Comparison of ENCODE assay signal across 15 cellular contexts in the genomic region with DNA sequence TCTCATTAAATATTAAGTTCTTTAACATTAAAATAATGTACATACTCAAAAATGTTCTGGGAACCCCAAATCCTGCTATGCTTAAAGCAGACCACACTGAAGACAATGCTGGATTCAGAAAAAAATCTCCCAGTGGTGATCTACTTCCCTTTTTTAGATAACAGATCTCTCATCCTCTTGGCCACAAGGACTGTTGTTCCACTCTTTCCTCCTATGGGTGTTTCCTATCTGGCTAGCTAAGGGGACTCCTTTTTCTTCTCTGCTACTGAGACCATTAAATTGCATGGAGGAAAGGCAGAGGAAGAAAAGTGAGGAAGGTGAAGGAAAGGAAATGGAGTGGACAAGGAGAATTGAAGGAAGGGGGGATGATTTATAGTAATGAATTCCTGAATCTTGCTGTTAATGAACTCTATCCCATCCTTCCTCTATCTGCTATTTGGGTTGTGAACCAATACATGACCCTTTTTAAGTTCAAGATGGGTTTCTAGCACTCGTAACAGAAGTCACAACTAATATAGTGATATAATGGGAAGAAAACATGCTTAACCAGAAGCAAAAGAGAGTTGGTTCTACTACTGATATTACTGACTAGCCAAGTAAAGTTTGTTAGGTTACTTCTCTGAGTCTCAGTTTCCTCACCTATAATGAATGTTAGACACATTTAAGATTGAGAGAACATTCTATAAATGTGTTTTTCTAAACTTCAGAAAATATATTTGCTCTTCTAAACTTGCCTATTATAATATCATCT. TPM values are rescaled to one million over a fixed set of nuclear protein-coding genes. Genes with fewer than 3 reads are reported as not detected.
A peak's percentile ranks its signal among the peaks of the same experiment; 100 is the strongest.
DNase-seq lines count a peak whose midpoint lies in the region; ATAC-seq and TF ChIP-seq lines count a peak whose summit lies in the region.
"Had no signal": no experiment of that assay in that cellular context is flagged by ENCODE, and none has a peak within 500 bp of the region (broad histone marks: within the 10 kb centered on the region; RNA-seq: fewer than 3 reads in every experiment).

No MANE protein-coding gene starts in this region.

- H3K9me3 ChIP-seq in gastrocnemius medialis (no peaks in the 10 kb centered on the region), left lung (no peaks in the 10 kb centered on the region)

- H3K4me3 Mint-ChIP-seq in activated CD4-positive, alpha-beta T cell treated with anti-CD3 and anti-CD28 coated beads, Interleukin-2, amount 10 ng/mL, durations not matched to agents 24 days and 14 days = no peak overlapping the region
- no peak overlapping the region for H3K4me3 Mint-ChIP-seq in activated CD4-positive, alpha-beta T cell treated with anti-CD3 and anti-CD28 coated beads for 36 hours

- no peaks in the 10 kb centered on the region for H3K9me3 Mint-ChIP-seq in activated CD4-positive, alpha-beta T cell treated with anti-CD3 and anti-CD28 coated beads, Interleukin-2, amount 10 ng/mL, durations not matched to agents 24 days and 14 days
- no peaks in the 10 kb centered on the region for H3K9me3 Mint-ChIP-seq in activated CD4-positive, alpha-beta T cell treated with anti-CD3 and anti-CD28 coated beads for 36 hours (ENCODE audit: low read depth)

- H3K4me1 ChIP-seq in gastrocnemius medialis (peaks cover 11 to 42% of the 10 kb centered on the region in 2 donors), left lung (peaks cover 0 to 18% of the 10 kb centered on the region in 2 donors)

- POLR2A ChIA-PET in activated CD4-positive, alpha-beta T cell treated with anti-CD3 and anti-CD28 coated beads for 36 hours (lab: Charles Lee) = no interaction called here

- intact Hi-C loops in activated CD4-positive, alpha-beta T cell treated with anti-CD3 and anti-CD28 coated beads, Interleukin-2, amount 10 ng/mL, durations not matched to agents 24 days and 14 days (cut with micrococcal nuclease) = no loop called here
- intact Hi-C loops in activated CD4-positive, alpha-beta T cell treated with anti-CD3 and anti-CD28 coated beads for 36 hours (cut with DNase I, micrococcal nuclease) = no loop called here
- intact Hi-C loops in gastrocnemius medialis (cut with DNase I; ENCODE audit: low total_unique reads) (no loop called here), left lung (cut with DNase I) (no loop called here)

- TF ChIP-seq CTCF in gastrocnemius medialis (IDR thresholded peaks at IDR 0.05 in 4 of 5, conservative IDR thresholded peaks at IDR 0.05 in 1 of 5) (no peak), left lung (IDR thresholded peaks at IDR 0.05) (no peak)

- peaks cover 10% of the 10 kb centered on the region for H3K36me3 Mint-ChIP-seq in activated CD4-positive, alpha-beta T cell treated with anti-CD3 and anti-CD28 coated beads, Interleukin-2, amount 10 ng/mL, durations not matched to agents 24 days and 14 days (ENCODE audit: low read depth)
- peaks cover 11% of the 10 kb centered on the region for H3K36me3 Mint-ChIP-seq in activated CD4-positive, alpha-beta T cell treated with anti-CD3 and anti-CD28 coated beads for 36 hours (ENCODE audit: low read depth)

- no peak for DNase-seq in activated CD4-positive, alpha-beta T cell treated with anti-CD3 and anti-CD28 coated beads, Interleukin-2, amount 10 ng/mL, durations not matched to agents 24 days and 14 days
- DNase-seq in activated CD4-positive, alpha-beta T cell treated with anti-CD3 and anti-CD28 coated beads for 36 hours = no peak
- DNase-seq in SKM-1 (lab: John Stamatoyannopoulos, UW; ENCODE audit: unreplicated experiment) (peak; percentile 59), gastrocnemius medialis (no peak), left lung (no peak), NCI-H82 treated with DMSO at 0.1 percent for 48 hours (lab: John Stamatoyannopoulos, UW; ENCODE audit: unreplicated experiment) (no peak)
- DNase-seq: activated CD4-positive, alpha-beta T cell treated with anti-CD3 and anti-CD28 coated beads for 1 hour; activated effector memory CD4-positive, alpha-beta T cell treated with Interleukin-2 at 50 U/mL for 16 hours; DMS153; hypothalamus; NCI-H446 treated with DMSO at 0.1 percent for 48 hours; SHP77 treated with DMSO at 0.1 percent for 48 hours had no signal

- H3K27ac ChIP-seq in gastrocnemius medialis (peak overlapping the region in 3 of 4 donors; percentile 7 to 19 (median 12)), left lung (peak overlapping the region in 1 of 2 donors; percentile 30)
- H3K27ac ChIP-seq: epithelial cell of prostate had no signal

- no peaks in the 10 kb centered on the region for H3K27me3 Mint-ChIP-seq in activated CD4-positive, alpha-beta T cell treated with anti-CD3 and anti-CD28 coated beads, Interleukin-2, amount 10 ng/mL, durations not matched to agents 24 days and 14 days
- H3K27me3 Mint-ChIP-seq in activated CD4-positive, alpha-beta T cell treated with anti-CD3 and anti-CD28 coated beads for 36 hours = no peaks in the 10 kb centered on the region

- in situ Hi-C loops in gastrocnemius medialis (cut with MboI; ENCODE audit: low sequenced_read_pairs in 4 of 4) = no loop called here

- no peak for TF ChIP-seq POLR2A in gastrocnemius medialis (IDR thresholded peaks at IDR 0.05)

- CTCF ChIA-PET in activated CD4-positive, alpha-beta T cell treated with anti-CD3 and anti-CD28 coated beads for 36 hours (lab: Charles Lee) = interaction anchor here (0.7 kb wide), 1 partner anchor 34 kb away, joined by 4 read pairs; no protein-coding TSS in a partner anchor

- H3K36me3 ChIP-seq in gastrocnemius medialis = no peaks in the 10 kb centered on the region
- H3K36me3 ChIP-seq in left lung = peaks cover 0 to 11% of the 10 kb centered on the region in 2 donors

- no peak for ATAC-seq in activated CD4-positive, alpha-beta T cell treated with anti-CD3 and anti-CD28 coated beads for 36 hours
- peak; percentile 56 for ATAC-seq in HG02678 (IDR thresholded peaks at IDR 0.05; ENCODE audit: unreplicated experiment)
- no peak for ATAC-seq in gastrocnemius medialis
- ATAC-seq in GM18517 (IDR thresholded peaks at IDR 0.05; ENCODE audit: unreplicated experiment) = no peak
- no peak for ATAC-seq in left lung

- peak overlapping the region; percentile 77 for H3K27ac Mint-ChIP-seq in activated CD4-positive, alpha-beta T cell treated with anti-CD3 and anti-CD28 coated beads, Interleukin-2, amount 10 ng/mL, durations not matched to agents 24 days and 14 days
- no peak overlapping the region for H3K27ac Mint-ChIP-seq in activated CD4-positive, alpha-beta T cell treated with anti-CD3 and anti-CD28 coated beads for 36 hours

- H3K4me3 ChIP-seq in gastrocnemius medialis (no peak overlapping the region), left lung (no peak overlapping the region)

- peaks cover 10% of the 10 kb centered on the region for H3K4me1 Mint-ChIP-seq in activated CD4-positive, alpha-beta T cell treated with anti-CD3 and anti-CD28 coated beads, Interleukin-2, amount 10 ng/mL, durations not matched to agents 24 days and 14 days
- peaks cover 11% of the 10 kb centered on the region for H3K4me1 Mint-ChIP-seq in activated CD4-positive, alpha-beta T cell treated with anti-CD3 and anti-CD28 coated beads for 36 hours

- no peaks in the 10 kb centered on the region for H3K27me3 ChIP-seq in gastrocnemius medialis
- no peaks in the 10 kb centered on the region for H3K27me3 ChIP-seq in left lung

RNA-seq across cellular contexts. Expression of gene PIK3C2A, which starts 53.2 kb away (rescaled TPM):
- 30.3 and 35.3 TPM in 2 replicates for total RNA-seq in activated CD4-positive, alpha-beta T cell treated with anti-CD3 and anti-CD28 coated beads, Interleukin-2, amount 10 ng/mL, durations not matched to agents 24 days and 14 days
- 10 to 100 TPM; 23.3 to 27.3 TPM for total RNA-seq in activated CD4-positive, alpha-beta T cell treated with anti-CD3 and anti-CD28 coated beads for 36 hours
- total RNA-seq in gastrocnemius medialis (10 to 100 TPM in 3 of 4 donors, 1 to 10 TPM in 1; 8.8 to 21.0 (median 14.8) TPM), left lung (10 to 100 TPM; 77.9 to 78.2 TPM)
